ENCODE assay signal across 8 cellular contexts in genomic region chr2:161159829-161160225, GRCh38. TPM values are rescaled to one million over a fixed set of nuclear protein-coding genes. Genes with fewer than 3 reads are reported as not detected.
DNase-seq lines count a peak whose midpoint lies in the region; ATAC-seq and FAIRE-seq lines count a peak whose summit lies in the region.

No MANE protein-coding gene starts in this region.

- peaks cover 0 to 4% of the 10 kb centered on the region in 2 donors for H3K4me1 ChIP-seq in neuronal stem cell (ENCODE audit: control insufficient read depth in 2 of 2, insufficient read depth in 1 of 2, low read depth in 1 of 2, low read length in 2 of 2)

- FAIRE-seq in urothelium cell line (lab: Jason Lieb, UNC), result no peak

- no peak overlapping the region for H3K4me2 ChIP-seq in neuronal stem cell (ENCODE audit: insufficient read depth, low read length, poor library complexity, severe bottlenecking)

- H3K9me3 ChIP-seq in neuronal stem cell (replicated peaks in 1 of 2; ENCODE audit: control insufficient read depth in 2 of 2, insufficient read depth in 1 of 2, low read depth in 1 of 2, low read length in 2 of 2), result no peaks in the 10 kb centered on the region

- H2BK5ac ChIP-seq in neuronal stem cell (ENCODE audit: low read length), result no peak overlapping the region

- H3K18ac ChIP-seq in neuronal stem cell (ENCODE audit: low read length), result no peak overlapping the region

- no peak overlapping the region for H2BK12ac ChIP-seq in neuronal stem cell (ENCODE audit: low read length)

- H3K14ac ChIP-seq in neuronal stem cell (ENCODE audit: low read length), result no peak overlapping the region

- H3K27ac ChIP-seq in caudate nucleus (ENCODE audit: low read depth, low read length), result peak overlapping the region; percentile 90
- H3K27ac ChIP-seq in neuronal stem cell (replicated peaks; ENCODE audit: low read length), result no peak overlapping the region

- peak overlapping the region in 1 of 2 donors; percentile 74 for H3K4me3 ChIP-seq in neuronal stem cell (ENCODE audit: low read length in 2 of 2)

- no peak overlapping the region for H2BK120ac ChIP-seq in neuronal stem cell (ENCODE audit: low read depth, low read length)

- H3K36me3 ChIP-seq in neuronal stem cell (replicated peaks in 1 of 2; ENCODE audit: control insufficient read depth in 2 of 2, insufficient read depth in 2 of 2, low read length in 2 of 2), result peaks cover 1 to 21% of the 10 kb centered on the region in 2 donors

- H3K79me1 ChIP-seq in neuronal stem cell (ENCODE audit: low read depth, low read length), result peaks cover 1% of the 10 kb centered on the region

- ATAC-seq in GM19035 (IDR thresholded peaks at IDR 0.05; ENCODE audit: unreplicated experiment) (peak; percentile 12), HG03457 (IDR thresholded peaks at IDR 0.05; ENCODE audit: unreplicated experiment) (peak; percentile 3)

- WGBS in neuronal stem cell (ENCODE audit: extremely low coverage in 2 of 2, insufficient read length in 2 of 2, insufficient replicate concordance in 1 of 2), 2 donors, result no CpG with 5 or more reads among the region's 7 CpGs

- H4K8ac ChIP-seq in neuronal stem cell (ENCODE audit: low read depth, low read length), result no peak overlapping the region

- H3K23ac ChIP-seq in neuronal stem cell (ENCODE audit: low read depth, low read length, poor library complexity), result no peak overlapping the region

- H2AFZ ChIP-seq in neuronal stem cell (ENCODE audit: low read length), result peak overlapping the region; percentile 81

- DNase-seq in caudate nucleus (lab: John Stamatoyannopoulos, UW), result no peak
- DNase-seq in neuronal stem cell (ENCODE audit: low spot score), result no peak
- no peak for DNase-seq in urothelium cell line (ENCODE audit: low spot score)
- DNase-seq in NCI-H82 (lab: John Stamatoyannopoulos, UW), result no peak
- DNase-seq in central memory CD4-positive, alpha-beta T cell, result no peak
- DNase-seq in germinal center (ENCODE audit: low spot score), result no peak

- H3K4ac ChIP-seq in neuronal stem cell (ENCODE audit: low read length), result no peak overlapping the region

- H2BK15ac ChIP-seq in neuronal stem cell (ENCODE audit: low read length), result no peak overlapping the region

- no peak overlapping the region for H4K91ac ChIP-seq in neuronal stem cell (ENCODE audit: low read depth, low read length, poor library complexity)

- H3K27me3 ChIP-seq in neuronal stem cell (ENCODE audit: control insufficient read depth in 3 of 3, insufficient read depth in 3 of 3, low read depth in 1 of 3, low read length in 3 of 3), result no peaks in the 10 kb centered on the region

- no peak overlapping the region for H3K9ac ChIP-seq in neuronal stem cell (ENCODE audit: low read depth, low read length, poor library complexity)

- no peak overlapping the region for H2AK5ac ChIP-seq in neuronal stem cell (ENCODE audit: low read depth, low read length)

RNA-seq across cellular contexts. Expression of gene TANK, which starts 0.4 kb away (rescaled TPM):
- polyA plus RNA-seq in neuronal stem cell (2013, experiment 1 of 2), result 19.5 TPM
- polyA plus RNA-seq in neuronal stem cell (2013, experiment 2 of 2), result 21.2 TPM
